In the genomic region with DNA sequence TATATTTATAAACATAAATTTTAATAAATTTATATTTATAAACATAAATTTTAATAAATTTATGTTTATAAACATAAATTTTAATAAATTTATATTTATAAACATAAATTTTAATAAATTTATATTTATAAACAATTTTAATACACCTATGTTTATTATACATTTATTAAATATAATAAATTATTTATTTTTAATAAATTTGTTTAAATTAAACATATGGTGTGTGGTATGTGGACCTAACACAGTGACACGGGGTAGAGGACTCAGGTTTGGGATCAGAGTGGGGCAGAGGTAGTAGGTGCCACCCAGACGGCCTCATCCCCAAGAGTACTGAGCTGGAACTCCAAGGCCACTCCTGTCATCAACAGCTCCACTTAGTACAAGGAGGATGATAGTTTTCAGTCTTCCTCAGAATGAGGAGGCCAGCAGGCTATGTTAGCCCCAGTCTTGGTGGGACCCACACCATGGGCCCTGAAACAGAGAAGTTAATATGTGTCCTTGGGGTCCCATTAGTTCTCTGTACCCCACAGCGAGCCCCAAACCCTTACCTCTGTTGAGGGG, we compare ENCODE assay signal across 15 cellular contexts.
"Had no signal": no experiment of that assay in that cellular context is flagged by ENCODE, and none has a peak within 500 bp of the region (broad histone marks: within the 10 kb centered on the region; RNA-seq: fewer than 3 reads in every experiment).

No MANE protein-coding gene starts in this region.

- H3K9me3 ChIP-seq: thyroid gland, uterus had no signal

- ATAC-seq: activated CD4-positive, CD25-positive, alpha-beta regulatory T cell treated with anti-CD3 and anti-CD28 coated beads, Interleukin-2, amount 50 U/mL, for 24 hours; activated CD8-positive, alpha-beta memory T cell treated with anti-CD3 and anti-CD28 coated beads, Interleukin-2, amount 10 ng/mL, durations not matched to agents 7 days and 5 days; activated T-cell treated with anti-CD3 and anti-CD28 coated beads, Interleukin-2, amount 50 U/mL, for 4 hours; naive thymus-derived CD8-positive, alpha-beta T cell had no signal

- H3K4me1 ChIP-seq: parathyroid adenoma, thyroid gland, uterus had no signal

- H2AFZ ChIP-seq: parathyroid adenoma had no signal

- H3K9ac ChIP-seq: parathyroid adenoma had no signal

- DNase-seq: activated CD4-positive, alpha-beta T cell treated with anti-CD3 and anti-CD28 coated beads, Interleukin-2, amount 50 U/mL, for 4 hours; activated CD8-positive, alpha-beta memory T cell treated with anti-CD3 and anti-CD28 coated beads, Interleukin-2, amount 10 ng/mL, durations not matched to agents 7 days and 5 days; activated gamma-delta T cell; activated T-cell treated with anti-CD3 and anti-CD28 coated beads, Interleukin-2, amount 50 U/mL, for 4 hours; aorta; effector CD8-positive, alpha-beta T cell; foreskin fibroblast; mesenchymal stem cell; naive thymus-derived CD8-positive, alpha-beta T cell; stimulated activated CD4-positive, alpha-beta T cell treated with anti-CD3 and anti-CD28 coated beads, Interleukin-12 subunit alpha, Interleukin-12 subunit beta, amount 100 ng/mL, for 4 hours; stimulated activated CD4-positive, alpha-beta T cell treated with anti-CD3 and anti-CD28 coated beads, Interleukin-2, amount 100 ng/mL, for 24 hours; thyroid gland; uterus had no signal

- H3K4me3 ChIP-seq: thyroid gland, uterus had no signal

- H3K79me2 ChIP-seq: parathyroid adenoma had no signal

- H3K36me3 ChIP-seq: uterus had no signal

- H3K27me3 ChIP-seq: thyroid gland, uterus had no signal

- H3K27ac ChIP-seq: parathyroid adenoma, thyroid gland, uterus had no signal
